In the genomic region with DNA sequence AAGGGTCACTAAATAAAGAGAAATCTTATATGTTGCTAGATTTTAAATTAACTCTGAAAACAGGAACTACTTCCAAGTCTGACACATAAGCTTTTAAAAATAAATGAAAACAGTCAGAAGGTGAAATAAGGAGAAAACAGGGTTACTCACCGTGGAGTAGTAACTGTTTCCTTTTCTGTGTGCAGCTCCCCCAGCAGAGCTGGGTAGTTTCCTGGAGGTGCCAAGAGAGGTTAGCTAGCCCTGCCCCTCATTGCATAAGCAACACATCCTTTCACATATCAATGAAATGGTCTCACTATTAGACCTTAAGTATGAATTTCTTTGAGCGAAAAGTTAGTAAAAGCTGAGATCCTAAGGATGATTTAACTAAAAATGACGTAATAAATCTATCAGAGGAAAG, we compare ENCODE assay signal across 8 cellular contexts. TPM values are rescaled to one million over a fixed set of nuclear protein-coding genes. Genes with fewer than 3 reads are reported as not detected.
DNase-seq lines count a peak whose midpoint lies in the region; ATAC-seq, FAIRE-seq and TF ChIP-seq lines count a peak whose summit lies in the region.

No MANE protein-coding gene starts in this region.

- no peaks in the 10 kb centered on the region for H3K79me2 ChIP-seq in neural progenitor cell (ENCODE audit: low read depth)

- no peak overlapping the region for H3K4me2 ChIP-seq in neural progenitor cell

- H3K27me3 Mint-ChIP-seq in neural progenitor cell (ENCODE audit: insufficient read depth, low read depth), result peaks cover 3% of the 10 kb centered on the region

- H2AFZ ChIP-seq in neural progenitor cell (replicated peaks), result no peak overlapping the region

- no peak overlapping the region for H3K4me3 Mint-ChIP-seq in neural progenitor cell

- no peaks in the 10 kb centered on the region for H3K9me3 Mint-ChIP-seq in neural progenitor cell

- H3K27ac ChIP-seq in neural progenitor cell, result no peak overlapping the region

- H3K4me3 ChIP-seq in astrocyte of the spinal cord (ENCODE audit: low read depth, low read length) (no peak overlapping the region), neural progenitor cell (no peak overlapping the region)

- FAIRE-seq in HTR-8/SVneo (lab: Jason Lieb, UNC), result no peak

- TF ChIP-seq CTCF in astrocyte of the spinal cord (IDR thresholded peaks at IDR 0.05; ENCODE audit: low read depth, low read length) (no peak), neural progenitor cell (IDR thresholded peaks at IDR 0.05) (no peak)

- H3K9ac ChIP-seq in neural progenitor cell, result no peak overlapping the region

- H3K27me3 ChIP-seq in neural progenitor cell, result no peaks in the 10 kb centered on the region

- H3F3A ChIP-seq in neural progenitor cell (ENCODE audit: low read depth), result no peaks in the 10 kb centered on the region

- H3K36me3 ChIP-seq in neural progenitor cell, result peaks cover 29% of the 10 kb centered on the region

- DNase-seq in GDM1 (lab: John Stamatoyannopoulos, UW) (peak; percentile 1), HTR-8/SVneo (ENCODE audit: insufficient read length, low spot score) (peak; percentile 3), astrocyte of the spinal cord (ENCODE audit: low read depth, low spot score) (peak; percentile 47), COR-L47 (lab: John Stamatoyannopoulos, UW) (no peak), pons (ENCODE audit: low spot score) (no peak), neural progenitor cell (ENCODE audit: low spot score) (no peak)
- peak; percentile 33 for DNase-seq in stimulated activated CD8-positive, alpha-beta memory T cell treated with anti-CD3 and anti-CD28 coated beads, Interleukin-4, amount 100 ng/mL, for 48 hours

- no peak overlapping the region for H3K27ac Mint-ChIP-seq in neural progenitor cell

- peaks cover 13% of the 10 kb centered on the region for H3K36me3 Mint-ChIP-seq in neural progenitor cell

- H4K20me1 ChIP-seq in neural progenitor cell (ENCODE audit: low read depth), result no peaks in the 10 kb centered on the region

- in situ Hi-C loops in astrocyte of the spinal cord (cut with HindIII; ENCODE audit: low sequenced_read_pairs), result no loop called here

- peak; percentile 89 for ATAC-seq in GM21390 (IDR thresholded peaks at IDR 0.05; ENCODE audit: unreplicated experiment)

- no peaks in the 10 kb centered on the region for H3K4me1 Mint-ChIP-seq in neural progenitor cell

- H3K4me1 ChIP-seq in neural progenitor cell, result no peaks in the 10 kb centered on the region

- no peaks in the 10 kb centered on the region for H3K9me3 ChIP-seq in neural progenitor cell (ENCODE audit: low read depth)

RNA-seq across cellular contexts. Expression of gene GPR75, which starts 54.0 kb away (rescaled TPM):
- total RNA-seq in neural progenitor cell (ENCODE audit: low replicate concordance), result 0.94 and 1.1 TPM in 2 replicates

RNA-seq across cellular contexts. Expression of gene PSME4, which starts 57.1 kb away (rescaled TPM):
- 52.9 and 72.1 TPM in 2 replicates for total RNA-seq in neural progenitor cell (ENCODE audit: low replicate concordance)

Comparison
In these comparisons a context has a peak if more than half of its experiments do, and no peak if none do; other contexts are left out.
1. DNase-seq: peak in GDM1 (single experiment), HTR-8/SVneo (single experiment), astrocyte of the spinal cord (single experiment) and stimulated activated CD8-positive, alpha-beta memory T cell treated with anti-CD3 and anti-CD28 coated beads, Interleukin-4, amount 100 ng/mL, for 48 hours (single experiment); none in COR-L47 (single experiment), pons (single experiment) and neural progenitor cell (single experiment).